16 cellular contexts compared by ENCODE assay signal in the genomic region with DNA sequence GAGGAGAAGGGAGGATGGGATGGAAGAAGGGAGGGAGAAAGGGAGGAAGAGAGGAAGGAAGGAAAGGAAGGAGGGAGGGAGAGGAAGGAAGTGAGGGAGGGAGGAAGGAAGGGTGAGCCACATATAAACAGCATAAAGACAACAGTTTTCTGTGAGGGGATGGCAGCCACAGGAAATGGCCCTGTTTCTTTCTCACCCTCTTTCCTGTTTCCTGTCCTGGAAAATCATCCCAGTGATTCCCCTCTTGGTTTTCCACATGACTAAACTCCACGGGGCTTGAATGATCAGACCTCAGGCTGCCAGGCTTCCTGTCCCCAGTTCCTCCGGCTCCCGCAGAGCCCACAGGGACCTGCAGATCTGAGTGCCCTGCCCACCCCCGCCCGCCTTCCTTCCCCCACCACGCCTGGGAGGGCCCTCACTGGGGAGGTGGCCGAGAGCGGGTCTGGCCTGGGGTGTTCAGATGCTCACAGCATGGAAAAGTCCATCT. TPM values are rescaled to one million over a fixed set of nuclear protein-coding genes. Genes with fewer than 3 reads are reported as not detected.
A peak's percentile ranks its signal among the peaks of the same experiment; 100 is the strongest.
DNase-seq lines count a peak whose midpoint lies in the region; ATAC-seq, FAIRE-seq and TF ChIP-seq lines count a peak whose summit lies in the region.
"Had no signal": no experiment of that assay in that cellular context is flagged by ENCODE, and none has a peak within 500 bp of the region (broad histone marks: within the 10 kb centered on the region; RNA-seq: fewer than 3 reads in every experiment).

A gene with protein sequence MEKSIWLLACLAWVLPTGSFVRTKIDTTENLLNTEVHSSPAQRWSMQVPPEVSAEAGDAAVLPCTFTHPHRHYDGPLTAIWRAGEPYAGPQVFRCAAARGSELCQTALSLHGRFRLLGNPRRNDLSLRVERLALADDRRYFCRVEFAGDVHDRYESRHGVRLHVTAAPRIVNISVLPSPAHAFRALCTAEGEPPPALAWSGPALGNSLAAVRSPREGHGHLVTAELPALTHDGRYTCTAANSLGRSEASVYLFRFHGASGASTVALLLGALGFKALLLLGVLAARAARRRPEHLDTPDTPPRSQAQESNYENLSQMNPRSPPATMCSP (plus strand): TSS at position 418 of the 487 bp plus-strand sequence. CDS start 54 bp downstream, at position 472.

- no peak within 1 kb of the TSS for H3K4me3 ChIP-seq in GM12878
- no peak within 1 kb of the TSS for H3K4me3 ChIP-seq in naive thymus-derived CD4-positive, alpha-beta T cell (ENCODE audit: low read length)
- H3K4me3 ChIP-seq: dorsolateral prefrontal cortex had no signal

- no TSS peak for BruUV-seq in GM12878 (replicated peaks; lab: Mats Ljungman, UMichigan)

- peaks cover 0 to 3% (median 0%) of the 10 kb centered on the region in 3 donors for H3K27me3 Mint-ChIP-seq in CD14-positive monocyte (ENCODE audit: low read depth in 3 of 3)
- peaks cover 5 to 29% (median 11%) of the 10 kb centered on the region in 5 donors for H3K27me3 Mint-ChIP-seq in naive thymus-derived CD4-positive, alpha-beta T cell
- H3K27me3 Mint-ChIP-seq in type B pancreatic cell, result no peaks in the 10 kb centered on the region

- no peaks in the 10 kb centered on the region for H4K20me1 ChIP-seq in GM12878 (ENCODE audit: control insufficient read depth, insufficient read depth)

- peaks cover 18% of the 10 kb centered on the region for H3K4me1 ChIP-seq in GM12878 (ENCODE audit: control insufficient read depth, insufficient read depth, low read length)
- peaks cover 0 to 9% of the 10 kb centered on the region in 2 donors for H3K4me1 ChIP-seq in naive thymus-derived CD4-positive, alpha-beta T cell (ENCODE audit: control insufficient read depth in 2 of 2, insufficient read depth in 2 of 2, low read length in 2 of 2)

- no peak within 1 kb of the TSS; the same call in 1 of the 2 replicates for H3K4me2 ChIP-seq in GM12878 (ENCODE audit: control insufficient read depth, insufficient read depth)

- no peaks in the 10 kb centered on the region for H3K36me3 ChIP-seq in GM12878 (ENCODE audit: control insufficient read depth in 2 of 2, insufficient read depth in 2 of 2, low read length in 1 of 2)
- no peaks in the 10 kb centered on the region for H3K36me3 ChIP-seq in naive thymus-derived CD4-positive, alpha-beta T cell (ENCODE audit: control insufficient read depth in 2 of 3, insufficient read depth in 3 of 3, low read length in 3 of 3)

- H3K27ac ChIP-seq in GM12878 (ENCODE audit: control insufficient read depth, insufficient read depth), result no peak within 1 kb of the TSS
- H3K27ac ChIP-seq in naive thymus-derived CD4-positive, alpha-beta T cell (ENCODE audit: low read depth, low read length), result no peak within 1 kb of the TSS
- H3K27ac ChIP-seq: dorsolateral prefrontal cortex had no signal

- POLR2A ChIA-PET in GM12878 (lab: Charles Lee), result no interaction called here
- POLR2A ChIA-PET in naive thymus-derived CD4-positive, alpha-beta T cell (lab: Charles Lee), result no interaction called here

- SMC1A ChIA-PET in GM12878 (lab: Charles Lee; ENCODE audit: uncharacterized antibody, unreplicated experiment), result no interaction called here

- no peak for TF ChIP-seq EP300 in GM12878 (IDR thresholded peaks at IDR 0.05; ENCODE audit: borderline replicate concordance in 1 of 2, control insufficient read depth in 1 of 2, low read depth in 2 of 2, low read length in 2 of 2)

- no peak for TF ChIP-seq POLR2A in GM12878 (IDR thresholded peaks at IDR 0.05; ENCODE audit: low read depth, low read length)

- FAIRE-seq in GM12878 (lab: Jason Lieb, UNC), result peak; percentile 65

- no peak for TF ChIP-seq RAD21 in GM12878 (IDR thresholded peaks at IDR 0.05; ENCODE audit: insufficient read depth, low read depth, low read length)

- intact Hi-C loops in CD14-positive monocyte (cut with micrococcal nuclease) (no loop called here), GM12878 (cut with micrococcal nuclease; ENCODE audit: unreplicated experiment) (no loop called here)
- intact Hi-C loops in naive thymus-derived CD4-positive, alpha-beta T cell (cut with micrococcal nuclease), result no loop called here

- H3K27ac Mint-ChIP-seq in CD14-positive monocyte, result peak within 1 kb of the TSS in 6 of 7 donors; percentile 58 to 98 (median 71)
- H3K27ac Mint-ChIP-seq in naive thymus-derived CD4-positive, alpha-beta T cell, result peak within 1 kb of the TSS in 5 of 9 donors; percentile 1 to 43 (median 39)
- no peak within 1 kb of the TSS for H3K27ac Mint-ChIP-seq in type B pancreatic cell

- TF ChIP-seq CTCF in CD14-positive monocyte (IDR thresholded peaks at IDR 0.05) (no peak), GM12878 (IDR thresholded peaks at IDR 0.05 in 2 of 3, conservative IDR thresholded peaks at IDR 0.05 in 1 of 3; ENCODE audit: control insufficient read depth in 2 of 3, extremely low read depth in 1 of 3, insufficient read depth in 1 of 3, low read depth in 3 of 3, low read length in 3 of 3) (no peak), type B pancreatic cell (conservative IDR thresholded peaks at IDR 0.05) (no peak)

- peaks cover 0 to 6% of the 10 kb centered on the region in 2 donors for H3K36me3 Mint-ChIP-seq in CD14-positive monocyte
- H3K36me3 Mint-ChIP-seq in naive thymus-derived CD4-positive, alpha-beta T cell, result peaks cover 0 to 3% (median 0%) of the 10 kb centered on the region in 5 donors
- H3K36me3 Mint-ChIP-seq in type B pancreatic cell, result no peaks in the 10 kb centered on the region

- peak; percentile 26 for ATAC-seq in GM12878
- no peak for ATAC-seq in naive thymus-derived CD4-positive, alpha-beta T cell
- ATAC-seq: HCT116 had no signal

- no peaks in the 10 kb centered on the region for H3K79me2 ChIP-seq in GM12878 (ENCODE audit: control insufficient read depth, insufficient read depth, low read length)

- H3K9me3 ChIP-seq in GM12878 (replicated peaks; ENCODE audit: control insufficient read depth, insufficient read depth, low read length), result no peaks in the 10 kb centered on the region; the same call in 2 of the 3 replicates
- no peaks in the 10 kb centered on the region for H3K9me3 ChIP-seq in naive thymus-derived CD4-positive, alpha-beta T cell (ENCODE audit: control insufficient read depth in 2 of 3, low read length in 3 of 3)

- H3K4me3 Mint-ChIP-seq in CD14-positive monocyte (no peak within 1 kb of the TSS), type B pancreatic cell (no peak within 1 kb of the TSS)
- peak within 1 kb of the TSS in 6 of 10 donors; percentile 19 to 52 (median 30) for H3K4me3 Mint-ChIP-seq in naive thymus-derived CD4-positive, alpha-beta T cell

- DNase-seq in CD14-positive monocyte (ENCODE audit: low spot score) (no peak), HK-2 (ENCODE audit: unreplicated experiment) (peak; percentile 56), GM12878 (ENCODE audit: low read depth, low spot score) (no peak), inferior parietal cortex (ENCODE audit: extremely low spot score) (no peak), SKM-1 treated with dmso at 0.1 percent for 144 hours (lab: John Stamatoyannopoulos, UW; ENCODE audit: unreplicated experiment) (no peak), NCI-H1417 (lab: John Stamatoyannopoulos, UW) (no peak), type B pancreatic cell (ENCODE audit: extremely low spot score, unreplicated experiment) (no peak)
- no peak for DNase-seq in naive thymus-derived CD4-positive, alpha-beta T cell
- DNase-seq: amniotic stem cell; KG1; NCI-H187 treated with DMSO at 0.1 percent for 48 hours; stimulated activated CD4-positive, alpha-beta T cell treated with anti-CD3 and anti-CD28 coated beads, Interleukin-2, amount 100 ng/mL, for 24 hours; stimulated activated naive CD4-positive, alpha-beta T cell had no signal

- peaks cover 64% of the 10 kb centered on the region for H3K4me1 Mint-ChIP-seq in CD14-positive monocyte
- H3K4me1 Mint-ChIP-seq in naive thymus-derived CD4-positive, alpha-beta T cell, result peaks cover 16 to 35% (median 26%) of the 10 kb centered on the region in 7 donors
- peaks cover 28% of the 10 kb centered on the region for H3K4me1 Mint-ChIP-seq in type B pancreatic cell (ENCODE audit: unreplicated experiment)

- in situ Hi-C loops in GM12878 (cut with MboI), result no loop called here

- WGBS in GM12878 (ENCODE audit: insufficient coverage, insufficient replicate concordance, low lambda C conversion rate, missing lambda C conversion rate), result under 1% methylated on average over 8 of the region's 8 CpGs

- H3K9ac ChIP-seq in GM12878 (ENCODE audit: control insufficient read depth, insufficient read depth, low read length), result no peak within 1 kb of the TSS

- CTCF ChIA-PET in GM12878 (lab: Yijun Ruan, JAX), result no interaction called here
- CTCF ChIA-PET in naive thymus-derived CD4-positive, alpha-beta T cell (lab: Charles Lee), result interaction anchor here (0.7 kb wide), 1 partner anchor 120 kb away, joined by 3 read pairs; no protein-coding TSS in a partner anchor

- H3K27me3 ChIP-seq in GM12878 (replicated peaks in 1 of 2; ENCODE audit: control insufficient read depth in 2 of 2, insufficient read depth in 2 of 2, low read length in 1 of 2), result no peaks in the 10 kb centered on the region
- H3K27me3 ChIP-seq in naive thymus-derived CD4-positive, alpha-beta T cell (ENCODE audit: control insufficient read depth in 2 of 2, insufficient read depth in 2 of 2, low read length in 2 of 2), result no peaks in the 10 kb centered on the region
- H3K27me3 ChIP-seq: dorsolateral prefrontal cortex had no signal

- H2AFZ ChIP-seq in GM12878 (ENCODE audit: control insufficient read depth, low read depth, low read length), result peak within 1 kb of the TSS; percentile 30; the same call in 1 of the 2 replicates

- peaks cover 0 to 4% (median 2%) of the 10 kb centered on the region in 7 donors for H3K9me3 Mint-ChIP-seq in CD14-positive monocyte
- H3K9me3 Mint-ChIP-seq in naive thymus-derived CD4-positive, alpha-beta T cell, result peaks cover 0 to 11% (median 0%) of the 10 kb centered on the region in 11 donors
- peaks cover 4% of the 10 kb centered on the region for H3K9me3 Mint-ChIP-seq in type B pancreatic cell

- RAD21 ChIA-PET in GM12878 (lab: Charles Lee; ENCODE audit: unreplicated experiment), result no interaction called here

RNA-seq across cellular contexts. Expression of the gene that starts here (rescaled TPM):
- 1 to 10 TPM; 7.8 to 9.9 TPM for polyA plus RNA-seq in CD14-positive monocyte
- total RNA-seq in GM12878 (2013; cell fraction: nucleolus; rRNA removed), result 0.58 and 1.3 TPM in 2 replicates
- total RNA-seq in GM12878 (2014; rRNA removed), result 0.45 TPM in 1 of 2 replicates, not detected in the other
- not detected in 2 replicates for total RNA-seq in GM12878 (2014; rRNA removed; fragmentation: Illumina TruSeq; extraction: Trizol)
- 0.21 TPM in 1 of 2 replicates, not detected in the other for total RNA-seq in GM12878 (2021)
- not detected for polyA plus RNA-seq in GM12878 (2011; ENCODE audit: low read depth)
- polyA plus RNA-seq in GM12878 (2011; rRNA removed), result not detected in 2 replicates
- polyA plus RNA-seq in GM12878 (2011; cell fraction: cytosol; rRNA removed), result not detected in 2 replicates
- not detected in 2 replicates for polyA plus RNA-seq in GM12878 (2011; cell fraction: nucleus; rRNA removed)
- polyA plus RNA-seq in GM12878 (2012), result 0.51 TPM in 1 of 2 replicates, not detected in the other
- polyA plus RNA-seq in GM12878 (2014; fragmentation: Illumina TruSeq; extraction: Trizol), result not detected in 2 replicates
- not detected for polyA plus RNA-seq in GM12878 (2014; fragmentation: Nextera tagmentation; extraction: Ambion mirVana)
- polyA plus RNA-seq in GM12878 (2014; rRNA removed), result 0.03 TPM in 1 of 2 replicates, not detected in the other
- polyA plus RNA-seq in GM12878 (2016; fragmentation: Nextera tagmentation; extraction: Ambion mirVana), result under 1 TPM in 1 of 2 experiments, not detected in 1; 0.09 TPM
- polyA minus RNA-seq in GM12878 (2011; rRNA and poly(A)+ RNA removed), result not detected in 2 replicates
- polyA minus RNA-seq in GM12878 (2011; cell fraction: cytosol; rRNA and poly(A)+ RNA removed), result not detected in 2 replicates
- not detected in 2 replicates for polyA minus RNA-seq in GM12878 (2011; cell fraction: nucleus; rRNA and poly(A)+ RNA removed)
- 1 to 10 TPM in 1 of 5 experiments, not detected in 4; 1.3 TPM for total RNA-seq in naive thymus-derived CD4-positive, alpha-beta T cell
- under 1 TPM in 1 of 2 donors, not detected in 1; 0.13 TPM for polyA plus RNA-seq in naive thymus-derived CD4-positive, alpha-beta T cell
- total RNA-seq in type B pancreatic cell (ENCODE audit: low replicate concordance), result 0.41 and 0.76 TPM in 2 replicates
- total RNA-seq: T-helper 2 cell treated with Interferon-gamma antibody and Interleukin-4, amounts not matched to agents 100 ng/mL and 5 ng/mL, for 36 hours had no signal

Comparison
In these comparisons a context has a peak if more than half of its experiments do, and no peak if none do; other contexts are left out.
1. RNA of the gene that starts here (polyA plus RNA-seq): 7.8 to 9.9 TPM in CD14-positive monocyte; 0.13 TPM in naive thymus-derived CD4-positive, alpha-beta T cell and 0.03 to 0.51 TPM in GM12878; every median in the first group is over 4 times any median in the second.
2. H3K4me3 Mint-ChIP-seq: peak in naive thymus-derived CD4-positive, alpha-beta T cell (6 of 10); none in CD14-positive monocyte (0 of 2) and type B pancreatic cell (single experiment).